11 cellular contexts compared by ENCODE assay signal in the genomic region with DNA sequence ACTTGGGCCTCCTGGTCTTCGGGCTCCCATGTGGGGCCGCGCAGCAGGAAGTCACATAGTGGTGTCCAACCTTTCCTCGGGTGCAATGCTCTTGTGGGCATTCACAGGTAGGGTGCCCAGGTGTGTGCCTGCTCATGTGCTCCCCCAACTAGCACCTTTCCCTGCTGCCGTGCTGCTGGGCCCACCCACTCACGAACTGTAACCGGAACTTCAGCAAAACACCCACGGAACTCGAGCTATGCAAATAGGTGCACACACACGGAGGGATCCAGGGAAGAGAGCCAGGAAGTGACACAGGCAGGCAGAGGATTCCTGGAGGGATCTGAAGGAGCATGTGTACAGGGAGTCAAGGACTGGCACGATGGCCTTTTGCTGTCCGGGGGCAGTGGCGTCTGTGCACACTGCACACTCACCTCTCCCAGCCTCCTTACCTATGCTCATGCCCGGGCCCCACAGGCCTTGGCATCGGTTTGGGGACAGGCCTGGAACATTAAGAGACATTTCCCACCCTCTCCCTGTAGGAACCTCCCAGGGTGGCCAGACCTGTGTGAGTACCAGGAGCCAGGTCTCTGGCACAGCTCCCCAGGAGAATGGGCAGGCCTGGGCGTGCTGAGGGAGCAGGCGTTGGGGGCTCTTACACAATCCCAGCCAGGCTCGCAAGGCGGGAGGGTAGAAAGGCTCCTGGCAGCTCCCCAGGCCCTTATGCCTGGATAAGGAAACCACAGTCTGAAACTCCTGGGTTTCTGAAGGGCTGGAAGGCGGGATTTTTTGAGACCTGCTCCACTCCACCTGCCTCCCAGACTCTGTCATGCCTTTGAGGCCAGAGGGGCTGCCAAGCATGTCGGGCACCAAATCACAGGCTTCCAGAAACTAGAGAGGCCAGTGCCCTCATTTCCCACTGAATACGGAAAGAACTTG. TPM values are rescaled to one million over a fixed set of nuclear protein-coding genes. Genes with fewer than 3 reads are reported as not detected.
DNase-seq lines count a peak whose midpoint lies in the region; ATAC-seq and TF ChIP-seq lines count a peak whose summit lies in the region.
"Had no signal": no experiment of that assay in that cellular context is flagged by ENCODE, and none has a peak within 500 bp of the region (broad histone marks: within the 10 kb centered on the region; RNA-seq: fewer than 3 reads in every experiment).

No MANE protein-coding gene starts in this region.

- peaks cover 22% of the 10 kb centered on the region for H3K4me1 ChIP-seq in OCI-LY1 (ENCODE audit: insufficient read depth, low read length, severe bottlenecking)
- peaks cover 4% of the 10 kb centered on the region for H3K4me1 ChIP-seq in prostate gland (replicated peaks)

- TF ChIP-seq POLR2A in prostate gland (IDR thresholded peaks at IDR 0.05): no peak

- no peak for TF ChIP-seq CTCF in OCI-LY1 (IDR thresholded peaks at IDR 0.05; ENCODE audit: low read length)
- no peak for TF ChIP-seq CTCF in fibroblast of pulmonary artery (IDR thresholded peaks at IDR 0.05; ENCODE audit: low read length, missing control alignments)
- no peak for TF ChIP-seq CTCF in prostate gland (IDR thresholded peaks at IDR 0.05)
- TF ChIP-seq CTCF in GM13977 (IDR thresholded peaks at IDR 0.05; ENCODE audit: extremely low read depth, insufficient read depth, missing control alignments): no peak

- no peaks in the 10 kb centered on the region for H3K9me3 ChIP-seq in OCI-LY1 (ENCODE audit: low read length)
- H3K9me3 ChIP-seq in prostate gland: no peaks in the 10 kb centered on the region

- H3K4me2 ChIP-seq in OCI-LY1 (ENCODE audit: low read length): peak overlapping the region; percentile 5; the same call in 1 of the 2 replicates
- H3K4me2 ChIP-seq: smooth muscle cell had no signal

- H3K4me3 ChIP-seq in OCI-LY1 (ENCODE audit: low read depth, low read length, poor library complexity, severe bottlenecking) (peak overlapping the region; percentile 22), fibroblast of pulmonary artery (replicated peaks; ENCODE audit: low read depth, low read length) (no peak overlapping the region), prostate gland (no peak overlapping the region)
- H3K4me3 ChIP-seq: smooth muscle cell had no signal

- no peaks in the 10 kb centered on the region for H3F3A ChIP-seq in OCI-LY1 (ENCODE audit: insufficient read depth, low read length)

- intact Hi-C loops in prostate gland (cut with DNase I): no loop called here

- no peaks in the 10 kb centered on the region for H3K27me3 ChIP-seq in OCI-LY1 (ENCODE audit: insufficient read depth, low read length)
- no peaks in the 10 kb centered on the region for H3K27me3 ChIP-seq in prostate gland (replicated peaks; ENCODE audit: insufficient read depth)

- DNase-seq in HPDE6-E6E7 (ENCODE audit: extremely low spot score) (peak; percentile 94), fibroblast of pulmonary artery (ENCODE audit: low read depth) (peak; percentile 76), prostate gland (ENCODE audit: low spot score) (peak; percentile 94), GM13977 (ENCODE audit: low spot score) (no peak)
- DNase-seq in stimulated activated CD4-positive, alpha-beta T cell treated with anti-CD3 and anti-CD28 coated beads, Interleukin-12 subunit alpha, Interleukin-12 subunit beta, amount 100 ng/mL, for 4 hours: no peak
- DNase-seq: GOT3, NCI-H524 treated with DMSO at 0.1 percent for 48 hours had no signal

- no peaks in the 10 kb centered on the region for H3K9me2 ChIP-seq in OCI-LY1 (ENCODE audit: low read depth, low read length)

- in situ Hi-C loops in GM13977 (cut with MboI; ENCODE audit: low pct_unique_long_range_greater_than_20kb, low sequenced_read_pairs, unreplicated experiment): no loop called here

- H3K36me3 ChIP-seq in OCI-LY1 (ENCODE audit: insufficient read depth, low read length): no peaks in the 10 kb centered on the region; the same call in 1 of the 2 replicates
- no peaks in the 10 kb centered on the region for H3K36me3 ChIP-seq in prostate gland

- ATAC-seq in HG03565 (IDR thresholded peaks at IDR 0.05; ENCODE audit: unreplicated experiment) (no peak), GM18520 (IDR thresholded peaks at IDR 0.05; ENCODE audit: unreplicated experiment) (no peak)

- H3K9ac ChIP-seq in OCI-LY1 (ENCODE audit: low read length): peak overlapping the region; percentile 23; the same call in 1 of the 2 replicates

- 37% methylated on average over 22 of the region's 22 CpGs for WGBS in prostate gland

- H4K20me1 ChIP-seq in OCI-LY1 (ENCODE audit: insufficient read depth, low read length): no peaks in the 10 kb centered on the region

- no peaks in the 10 kb centered on the region for H3K79me2 ChIP-seq in OCI-LY1 (ENCODE audit: insufficient read depth, low read length)

- no peak overlapping the region for H3K27ac ChIP-seq in OCI-LY1 (ENCODE audit: low read depth, low read length, poor library complexity, severe bottlenecking)
- H3K27ac ChIP-seq in prostate gland: peak overlapping the region; percentile 30 to 58

- H2AFZ ChIP-seq in OCI-LY1 (ENCODE audit: low read length): no peak overlapping the region

RNA-seq across cellular contexts. Expression of a gene that starts 6.6 kb away (rescaled TPM):
- total RNA-seq in prostate gland: 100 to 1,000 TPM; 418 to 613 TPM

Comparison
In these comparisons a context has a peak if more than half of its experiments do, and no peak if none do; other contexts are left out.
1. DNase-seq: peak in HPDE6-E6E7 (single experiment), fibroblast of pulmonary artery (single experiment) and prostate gland (single experiment); none in GM13977 (single experiment) and stimulated activated CD4-positive, alpha-beta T cell treated with anti-CD3 and anti-CD28 coated beads, Interleukin-12 subunit alpha, Interleukin-12 subunit beta, amount 100 ng/mL, for 4 hours (single experiment).